ENCODE assay signal across 12 cellular contexts in genomic region chr5:35117960-35118359, GRCh38.
DNase-seq lines count a peak whose midpoint lies in the region; ATAC-seq and TF ChIP-seq lines count a peak whose summit lies in the region.
"Had no signal": no experiment of that assay in that cellular context is flagged by ENCODE, and none has a peak within 500 bp of the region (broad histone marks: within the 10 kb centered on the region; RNA-seq: fewer than 3 reads in every experiment).

No MANE protein-coding gene starts in this region.

- no peak overlapping the region for H3K27ac Mint-ChIP-seq in stimulated activated naive CD8-positive, alpha-beta T cell treated with anti-CD3 and anti-CD28 coated beads, Interleukin-15, amount 100 ng/mL, for 72 hours
- H3K27ac Mint-ChIP-seq in Calu3 (ENCODE audit: unreplicated experiment): no peak overlapping the region
- H3K27ac Mint-ChIP-seq: activated B cell treated with CpG ODN at 0.5 μM for 24 hours had no signal

- no peaks in the 10 kb centered on the region for H3K79me2 ChIP-seq in mammary epithelial cell (ENCODE audit: insufficient read depth, low read length)

- in situ Hi-C loops in mammary epithelial cell (cut with MboI; ENCODE audit: low sequenced_read_pairs in 2 of 2): no loop called here

- no peak overlapping the region for H2AFZ ChIP-seq in mammary epithelial cell (ENCODE audit: low read depth, low read length)

- H3K9ac ChIP-seq in mammary epithelial cell (ENCODE audit: insufficient read depth, low read length): no peak overlapping the region

- H3K4me1 Mint-ChIP-seq in stimulated activated naive CD8-positive, alpha-beta T cell treated with anti-CD3 and anti-CD28 coated beads, Interleukin-15, amount 100 ng/mL, for 72 hours: no peaks in the 10 kb centered on the region
- H3K4me1 Mint-ChIP-seq in Calu3 (ENCODE audit: low read depth, unreplicated experiment): no peaks in the 10 kb centered on the region
- H3K4me1 Mint-ChIP-seq: activated B cell treated with CpG ODN at 0.5 μM for 24 hours had no signal

- no peak overlapping the region for H3K4me3 Mint-ChIP-seq in stimulated activated naive CD8-positive, alpha-beta T cell treated with anti-CD3 and anti-CD28 coated beads, Interleukin-15, amount 100 ng/mL, for 72 hours
- no peak overlapping the region for H3K4me3 Mint-ChIP-seq in Calu3 (ENCODE audit: low read depth, unreplicated experiment)
- H3K4me3 Mint-ChIP-seq: activated B cell treated with CpG ODN at 0.5 μM for 24 hours had no signal

- H3K27ac ChIP-seq in mammary epithelial cell (ENCODE audit: insufficient read depth, low read depth, low read length): no peak overlapping the region

- H3K9me3 Mint-ChIP-seq in stimulated activated naive CD8-positive, alpha-beta T cell treated with anti-CD3 and anti-CD28 coated beads, Interleukin-15, amount 100 ng/mL, for 72 hours: no peaks in the 10 kb centered on the region
- peaks cover 7% of the 10 kb centered on the region for H3K9me3 Mint-ChIP-seq in Calu3 (ENCODE audit: low read depth, unreplicated experiment)
- H3K9me3 Mint-ChIP-seq: activated B cell treated with CpG ODN at 0.5 μM for 24 hours had no signal

- intact Hi-C loops in mammary epithelial cell (cut with micrococcal nuclease) (no loop called here), Calu3 (cut with micrococcal nuclease; ENCODE audit: unreplicated experiment) (no loop called here)

- WGBS in mammary epithelial cell (ENCODE audit: low coverage, missing lambda C conversion rate): 49% methylated on average over 6 of the region's 6 CpGs

- no peaks in the 10 kb centered on the region for H3K36me3 ChIP-seq in mammary epithelial cell (ENCODE audit: insufficient read depth, low read length)

- H3K9me3 ChIP-seq in mammary epithelial cell (replicated peaks; ENCODE audit: insufficient read depth, low read length): no peaks in the 10 kb centered on the region

- dilution Hi-C loops in mammary epithelial cell (cut with HindIII; ENCODE audit: low sequenced_read_pairs): no loop called here

- peaks cover 64% of the 10 kb centered on the region for H3K27me3 Mint-ChIP-seq in stimulated activated naive CD8-positive, alpha-beta T cell treated with anti-CD3 and anti-CD28 coated beads, Interleukin-15, amount 100 ng/mL, for 72 hours
- no peaks in the 10 kb centered on the region for H3K27me3 Mint-ChIP-seq in Calu3 (ENCODE audit: unreplicated experiment)
- H3K27me3 Mint-ChIP-seq: activated B cell treated with CpG ODN at 0.5 μM for 24 hours had no signal

- no peaks in the 10 kb centered on the region for H3K27me3 ChIP-seq in mammary epithelial cell (ENCODE audit: insufficient read depth, low read length)

- ATAC-seq in stimulated activated naive CD8-positive, alpha-beta T cell treated with anti-CD3 and anti-CD28 coated beads, Interleukin-15, amount 100 ng/mL, for 72 hours: peak; percentile 67
- no peak for ATAC-seq in stimulated activated naive CD8-positive, alpha-beta T cell treated with anti-CD3 and anti-CD28 coated beads, Interleukin-15, Interleukin-2, amounts not matched to agents 100 U/mL and 50 U/mL, for 24 hours
- peak; percentile 87 for ATAC-seq in HG03565 (IDR thresholded peaks at IDR 0.05; ENCODE audit: unreplicated experiment)

- no peak overlapping the region for H3K4me2 ChIP-seq in mammary epithelial cell (ENCODE audit: insufficient read depth, low read depth, low read length)

- H3K36me3 Mint-ChIP-seq in Calu3 (ENCODE audit: insufficient read depth, unreplicated experiment): no peaks in the 10 kb centered on the region

- TF ChIP-seq CTCF in mammary epithelial cell (conservative IDR thresholded peaks at IDR 0.05 in 1 of 2, IDR thresholded peaks at IDR 0.05 in 1 of 2; ENCODE audit: extremely low read depth in 1 of 2, insufficient read depth in 1 of 2, low read depth in 1 of 2, low read length in 2 of 2): no peak
- TF ChIP-seq CTCF in Calu3 (IDR thresholded peaks at IDR 0.05; ENCODE audit: unreplicated experiment): no peak

- BruUV-seq in mammary epithelial cell (replicated peaks; lab: Mats Ljungman, UMichigan) (no TSS peak), Calu3 (replicated peaks; lab: Mats Ljungman, UMichigan) (no TSS peak)

- DNase-seq in stimulated activated naive CD8-positive, alpha-beta T cell treated with anti-CD3 and anti-CD28 coated beads, Interleukin-15, amount 100 ng/mL, for 72 hours: no peak
- no peak for DNase-seq in stimulated activated naive CD8-positive, alpha-beta T cell treated with anti-CD3 and anti-CD28 coated beads, Interleukin-15, Interleukin-2, amounts not matched to agents 100 U/mL and 50 U/mL, for 24 hours
- peak; percentile 17 for DNase-seq in mammary epithelial cell
- DNase-seq in Calu3: no peak
- DNase-seq in NCI-H446 treated with DMSO at 0.1 percent for 48 hours (lab: John Stamatoyannopoulos, UW): no peak
- no peak for DNase-seq in GOT3 (lab: John Stamatoyannopoulos, UW)
- DNase-seq in NCI-H1694 (lab: John Stamatoyannopoulos, UW): no peak
- DNase-seq: activated B cell treated with CpG ODN at 0.5 μM for 24 hours; activated naive CD4-positive, alpha-beta T cell treated with Interleukin-2 at 50 U/mL for 16 hours; NCI-H2107; stimulated activated CD4-positive, alpha-beta T cell treated with anti-CD3 and anti-CD28 coated beads, Interleukin-4, amount 100 ng/mL, for 1 hour had no signal

- H3K4me1 ChIP-seq in mammary epithelial cell (ENCODE audit: insufficient read depth, low read length): no peaks in the 10 kb centered on the region

- H4K20me1 ChIP-seq in mammary epithelial cell (ENCODE audit: insufficient read depth, low read length): no peaks in the 10 kb centered on the region

- CTCF ChIA-PET in mammary epithelial cell (lab: Charles Lee; ENCODE audit: low non-redundant PET) (no interaction called here), Calu3 (lab: Charles Lee) (no interaction called here)

- no peak overlapping the region for H3K4me3 ChIP-seq in mammary epithelial cell (replicated peaks in 1 of 3; ENCODE audit: insufficient read depth in 1 of 3, low read depth in 2 of 3, low read length in 3 of 3)
